ENCODE assay signal across 15 cellular contexts in the genomic region with DNA sequence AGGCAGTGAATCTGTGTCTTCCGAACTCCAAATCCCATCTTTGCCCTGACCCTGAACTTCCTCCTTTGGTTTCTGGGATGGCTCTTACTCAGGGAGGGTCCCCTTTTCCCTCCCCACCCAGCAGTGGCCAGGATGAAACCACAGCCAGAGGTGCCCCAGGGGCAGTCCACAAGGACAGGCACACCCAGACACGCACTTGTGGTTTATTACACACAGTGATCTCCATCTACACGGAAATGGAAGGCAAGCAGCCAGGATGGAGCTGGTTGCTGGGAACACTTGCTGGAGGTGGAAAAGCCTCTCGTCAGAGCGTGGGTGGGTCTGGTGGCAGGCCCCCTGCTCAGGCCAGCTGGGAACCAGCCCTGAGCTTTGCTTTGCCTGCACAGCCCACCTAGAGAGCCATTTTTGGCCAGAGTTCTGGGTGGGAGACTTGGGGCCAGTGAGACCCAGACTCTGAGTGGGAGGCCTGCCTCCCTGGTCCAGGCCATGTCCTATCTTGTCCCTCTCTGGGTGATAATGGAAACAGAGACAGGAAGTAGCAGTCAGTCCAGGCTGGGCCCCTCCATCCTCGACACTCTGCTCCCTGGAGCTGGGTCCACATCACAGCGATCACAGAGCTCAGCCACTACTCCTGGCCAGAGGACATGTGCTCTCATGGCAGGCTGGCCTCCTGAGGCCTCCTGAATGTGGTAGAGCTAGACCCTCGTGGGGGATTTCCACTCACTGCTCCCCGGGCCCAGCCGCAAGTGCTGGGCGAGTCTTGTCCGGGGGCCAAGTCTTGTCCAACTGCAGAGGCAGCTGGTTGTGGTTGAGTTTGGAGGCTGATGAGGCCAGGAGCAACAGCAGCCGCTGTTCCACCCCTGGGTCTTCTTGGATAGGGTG. TPM values are rescaled to one million over a fixed set of nuclear protein-coding genes. Genes with fewer than 3 reads are reported as not detected.
DNase-seq lines count a peak whose midpoint lies in the region; ATAC-seq and TF ChIP-seq lines count a peak whose summit lies in the region.
"Had no signal": no experiment of that assay in that cellular context is flagged by ENCODE, and none has a peak within 500 bp of the region (broad histone marks: within the 10 kb centered on the region; RNA-seq: fewer than 3 reads in every experiment).

No MANE protein-coding gene starts in this region.

- intact Hi-C loops in CD14-positive monocyte (cut with micrococcal nuclease) (no loop called here), MCF 10A (cut with micrococcal nuclease) (loop anchor here (2.0 kb wide), 1 partner anchor 313 kb away; no protein-coding TSS in a partner anchor)

- no peak for DNase-seq in CD14-positive monocyte (ENCODE audit: low spot score)
- peak; percentile 58 for DNase-seq in HPDE6-E6E7 (ENCODE audit: extremely low spot score)
- DNase-seq in MCF 10A (ENCODE audit: unreplicated experiment): peak; percentile 89
- DNase-seq in naive thymus-derived CD8-positive, alpha-beta T cell: peak in 1 of 10 donors; percentile 49
- DNase-seq in DMS114 treated with DMSO at 0.1 percent for 48 hours (lab: John Stamatoyannopoulos, UW; ENCODE audit: unreplicated experiment): no peak
- DNase-seq in activated effector memory CD4-positive, alpha-beta T cell treated with anti-CD3 and anti-CD28 coated beads, Interleukin-2, amount 50 U/mL, for 16 hours: no peak
- DNase-seq in NCI-H526 treated with DMSO at 0.1 percent for 48 hours (lab: John Stamatoyannopoulos, UW): no peak
- DNase-seq in GOT3 (lab: John Stamatoyannopoulos, UW): no peak
- DNase-seq: activated CD8-positive, alpha-beta memory T cell treated with anti-CD3 and anti-CD28 coated beads, Interleukin-2, amount 50 U/mL, for 4 hours; dermis blood vessel endothelial cell had no signal

- no peak for ATAC-seq in naive thymus-derived CD8-positive, alpha-beta T cell
- ATAC-seq: SK-N-SH treated with all-trans-retinoic acid at 6 μM for 48 hours had no signal

- BruUV-seq in MCF 10A (replicated peaks; lab: Mats Ljungman, UMichigan): no TSS peak

- H3K9me3 Mint-ChIP-seq in CD14-positive monocyte: peaks cover 0 to 4% (median 0%) of the 10 kb centered on the region in 7 donors
- no peaks in the 10 kb centered on the region for H3K9me3 Mint-ChIP-seq in MCF 10A (ENCODE audit: unreplicated experiment)
- H3K9me3 Mint-ChIP-seq in naive thymus-derived CD8-positive, alpha-beta T cell: no peaks in the 10 kb centered on the region

- peaks cover 81% of the 10 kb centered on the region for H3K4me1 Mint-ChIP-seq in CD14-positive monocyte
- H3K4me1 Mint-ChIP-seq in MCF 10A (ENCODE audit: insufficient read depth, unreplicated experiment): peaks cover 40% of the 10 kb centered on the region
- peaks cover 29 to 86% (median 84%) of the 10 kb centered on the region in 4 donors for H3K4me1 Mint-ChIP-seq in naive thymus-derived CD8-positive, alpha-beta T cell

- TF ChIP-seq CTCF in CD14-positive monocyte (IDR thresholded peaks at IDR 0.05) (no peak), MCF 10A (IDR thresholded peaks at IDR 0.05; ENCODE audit: unreplicated experiment) (no peak)

- H3K36me3 Mint-ChIP-seq in CD14-positive monocyte (no peaks in the 10 kb centered on the region), MCF 10A (ENCODE audit: insufficient read depth, unreplicated experiment) (no peaks in the 10 kb centered on the region)
- H3K36me3 Mint-ChIP-seq in naive thymus-derived CD8-positive, alpha-beta T cell: no peaks in the 10 kb centered on the region

- peak overlapping the region in 6 of 7 donors; percentile 13 to 78 (median 41) for H3K27ac Mint-ChIP-seq in CD14-positive monocyte
- peak overlapping the region; percentile 85 for H3K27ac Mint-ChIP-seq in MCF 10A (ENCODE audit: low read depth, unreplicated experiment)
- H3K27ac Mint-ChIP-seq in naive thymus-derived CD8-positive, alpha-beta T cell: peak overlapping the region; percentile 70 to 97 (median 85)

- H3K27me3 Mint-ChIP-seq in CD14-positive monocyte (ENCODE audit: low read depth in 3 of 3) (peaks cover 0 to 2% (median 0%) of the 10 kb centered on the region in 3 donors), MCF 10A (ENCODE audit: insufficient read depth, unreplicated experiment) (no peaks in the 10 kb centered on the region)
- H3K27me3 Mint-ChIP-seq in naive thymus-derived CD8-positive, alpha-beta T cell: no peaks in the 10 kb centered on the region

- POLR2A ChIA-PET in MCF 10A (lab: Yijun Ruan, JAX): interaction anchor here (0.7 to 1.9 kb wide), 9 partner anchors 10 to 390 kb away, joined by 3 to 7 read pairs (median 3); partner anchors contain the start of gene CLK4
- POLR2A ChIA-PET in naive thymus-derived CD8-positive, alpha-beta T cell (lab: Charles Lee): interaction anchor here (0.9 to 1.9 kb wide), 4 partner anchors 13 to 33 kb away, joined by 3 to 12 read pairs (median 4); partner anchors contain the start of gene HNRNPAB

- H3K4me3 Mint-ChIP-seq in CD14-positive monocyte (peak overlapping the region in 1 of 2 donors; percentile 35), MCF 10A (ENCODE audit: unreplicated experiment) (peak overlapping the region; percentile 36)
- peak overlapping the region in 8 of 10 donors; percentile 28 to 79 (median 55) for H3K4me3 Mint-ChIP-seq in naive thymus-derived CD8-positive, alpha-beta T cell

- CTCF ChIA-PET in MCF 10A (lab: Yijun Ruan, JAX): interaction anchor here (0.6 to 1.9 kb wide), 7 partner anchors 11 to 313 kb away, joined by 3 to 6 read pairs (median 3); no protein-coding TSS in a partner anchor

RNA-seq across cellular contexts. Expression of gene PHYKPL, which starts 5.1 kb away (rescaled TPM):
- polyA plus RNA-seq in CD14-positive monocyte: 10 to 100 TPM; 39.2 to 43.0 TPM
- 112 and 115 TPM in 2 replicates for total RNA-seq in MCF 10A (2022)
- total RNA-seq in naive thymus-derived CD8-positive, alpha-beta T cell: 100 to 1,000 TPM; 209 to 229 TPM
- polyA plus RNA-seq in naive thymus-derived CD8-positive, alpha-beta T cell: 10 to 100 TPM; 41.1 to 51.8 (median 49.7) TPM

RNA-seq across cellular contexts. Expression of gene HNRNPAB, which starts 33.3 kb away (rescaled TPM):
- polyA plus RNA-seq in CD14-positive monocyte: 10 to 100 TPM; 54.2 to 59.4 TPM
- 313 and 364 TPM in 2 replicates for total RNA-seq in MCF 10A (2022)
- 10 to 100 TPM; 79.3 to 82.5 TPM for total RNA-seq in naive thymus-derived CD8-positive, alpha-beta T cell
- 10 to 100 TPM; 43.6 to 74.9 (median 61.2) TPM for polyA plus RNA-seq in naive thymus-derived CD8-positive, alpha-beta T cell

RNA-seq across cellular contexts. Expression of gene GMCL2, which starts 50.5 kb away (rescaled TPM):
- polyA plus RNA-seq in CD14-positive monocyte: not detected
- total RNA-seq in MCF 10A (2022): not detected in 2 replicates
- under 1 TPM in 1 of 2 experiments, not detected in 1; 0.14 TPM for total RNA-seq in naive thymus-derived CD8-positive, alpha-beta T cell
- polyA plus RNA-seq in naive thymus-derived CD8-positive, alpha-beta T cell: not detected
- total RNA-seq: dermis blood vessel endothelial cell, hepatocyte, LHCN-M2, NCI-H460 had no signal
- polyA plus RNA-seq: hepatocyte, urinary bladder had no signal

Comparison
In these comparisons a context has a peak if more than half of its experiments do, and no peak if none do; other contexts are left out.
1. DNase-seq: peak in HPDE6-E6E7 (single experiment) and MCF 10A (single experiment); none in CD14-positive monocyte (single experiment), DMS114 treated with DMSO at 0.1 percent for 48 hours (single experiment), activated effector memory CD4-positive, alpha-beta T cell treated with anti-CD3 and anti-CD28 coated beads, Interleukin-2, amount 50 U/mL, for 16 hours (single experiment), NCI-H526 treated with DMSO at 0.1 percent for 48 hours (single experiment) and GOT3 (single experiment).
2. Peak in every context shown above with its lines, with median percentiles within 50 percentile points of each other: H3K27ac Mint-ChIP-seq.